In genomic region chr1:84422909-84423308, GRCh38 we compare ENCODE assay signal across 21 cellular contexts. TPM values are rescaled to one million over a fixed set of nuclear protein-coding genes. Genes with fewer than 3 reads are reported as not detected.
DNase-seq lines count a peak whose midpoint lies in the region; ATAC-seq, FAIRE-seq and TF ChIP-seq lines count a peak whose summit lies in the region.
"Had no signal": no experiment of that assay in that cellular context is flagged by ENCODE, and none has a peak within 500 bp of the region (broad histone marks: within the 10 kb centered on the region; RNA-seq: fewer than 3 reads in every experiment).

No MANE protein-coding gene starts in this region.

- H3K9me2 ChIP-seq in PC-3 (replicated peaks; ENCODE audit: low read length): no peaks in the 10 kb centered on the region

- no peaks in the 10 kb centered on the region for H3K9me3 Mint-ChIP-seq in WTC11
- H3K9me3 Mint-ChIP-seq: CD4-positive, CD25-positive, alpha-beta regulatory T cell; CD8-positive, alpha-beta memory T cell had no signal

- H3K4me3 ChIP-seq in PC-3 (ENCODE audit: low read length): no peak overlapping the region
- no peak overlapping the region for H3K4me3 ChIP-seq in RWPE2 (ENCODE audit: severe bottlenecking)
- H3K4me3 ChIP-seq in right lobe of liver: no peak overlapping the region
- H3K4me3 ChIP-seq: GM23248, HAP-1 had no signal

- DNase-seq in PC-3: peak; percentile 63
- DNase-seq in RWPE2 (ENCODE audit: low spot score): no peak
- no peak for DNase-seq in NK-92 (lab: John Stamatoyannopoulos, UW; ENCODE audit: unreplicated experiment)
- DNase-seq in WTC11 (ENCODE audit: low spot score): no peak
- DNase-seq in GM12892 (ENCODE audit: insufficient read length): no peak
- DNase-seq in right lobe of liver: no peak
- DNase-seq: ACHN; BE2C; C1 segment of cervical spinal cord; Caco-2; CD4-positive, CD25-positive, alpha-beta regulatory T cell; CD8-positive, alpha-beta memory T cell; GM23248 had no signal

- no peaks in the 10 kb centered on the region for H3K27me3 ChIP-seq in PC-3 (ENCODE audit: low read length)
- no peaks in the 10 kb centered on the region for H3K27me3 ChIP-seq in RWPE2 (ENCODE audit: insufficient read depth, poor library complexity, severe bottlenecking)
- H3K27me3 ChIP-seq in right lobe of liver: no peaks in the 10 kb centered on the region
- H3K27me3 ChIP-seq: BE2C had no signal

- CTCF ChIA-PET in PC-3 (lab: Charles Lee): no interaction called here
- CTCF ChIA-PET in WTC11 (lab: Charles Lee): interaction anchor here (1.5 kb wide), 1 partner anchor 10 kb away, joined by 4 read pairs; no protein-coding TSS in a partner anchor

- intact Hi-C loops in PC-3 (cut with micrococcal nuclease) (no loop called here), right lobe of liver (cut with DNase I) (no loop called here)

- H4K20me1 ChIP-seq in PC-3 (ENCODE audit: low read length): no peaks in the 10 kb centered on the region

- H2AFZ ChIP-seq in PC-3 (ENCODE audit: low read length): no peak overlapping the region
- H2AFZ ChIP-seq: GM23248 had no signal

- no peak overlapping the region for H3K4me2 ChIP-seq in PC-3 (ENCODE audit: low read length)

- H3K4me1 ChIP-seq in PC-3 (ENCODE audit: insufficient read depth, low read length): peaks cover 22% of the 10 kb centered on the region
- H3K4me1 ChIP-seq in RWPE2 (ENCODE audit: insufficient read depth, poor library complexity, severe bottlenecking): peaks cover 4% of the 10 kb centered on the region
- H3K4me1 ChIP-seq in right lobe of liver: no peaks in the 10 kb centered on the region
- H3K4me1 ChIP-seq: BE2C, Caco-2, HAP-1 had no signal

- H3K9me3 ChIP-seq in PC-3 (ENCODE audit: low read length) (no peaks in the 10 kb centered on the region), RWPE2 (ENCODE audit: severe bottlenecking) (no peaks in the 10 kb centered on the region), right lobe of liver (no peaks in the 10 kb centered on the region)
- H3K9me3 ChIP-seq: BE2C, Caco-2, HAP-1 had no signal

- TF ChIP-seq CTCF in PC-3 (conservative IDR thresholded peaks at IDR 0.05; ENCODE audit: low read depth, low read length) (no peak), RWPE2 (IDR thresholded peaks at IDR 0.05; ENCODE audit: poor library complexity, severe bottlenecking) (no peak), WTC11 (IDR thresholded peaks at IDR 0.05) (no peak), right lobe of liver (IDR thresholded peaks at IDR 0.05) (no peak)

- H3K4me3 Mint-ChIP-seq in WTC11: no peak overlapping the region
- H3K4me3 Mint-ChIP-seq: CD4-positive, CD25-positive, alpha-beta regulatory T cell; CD8-positive, alpha-beta memory T cell had no signal

- no peaks in the 10 kb centered on the region for H3K36me3 Mint-ChIP-seq in WTC11
- H3K36me3 Mint-ChIP-seq: CD4-positive, CD25-positive, alpha-beta regulatory T cell; CD8-positive, alpha-beta memory T cell had no signal

- H3K36me3 ChIP-seq in PC-3 (ENCODE audit: low read depth, low read length) (no peaks in the 10 kb centered on the region), RWPE2 (ENCODE audit: low read depth) (no peaks in the 10 kb centered on the region), right lobe of liver (no peaks in the 10 kb centered on the region)
- H3K36me3 ChIP-seq: BE2C, HAP-1 had no signal

- no peaks in the 10 kb centered on the region for H3K27me3 Mint-ChIP-seq in WTC11 (ENCODE audit: low read depth)

- H3F3A ChIP-seq in PC-3 (ENCODE audit: low read length, unreplicated experiment): no peaks in the 10 kb centered on the region

- no peaks in the 10 kb centered on the region for H3K79me2 ChIP-seq in PC-3 (ENCODE audit: low read length)

- H3K27ac ChIP-seq in PC-3 (ENCODE audit: low read length) (no peak overlapping the region), RWPE2 (ENCODE audit: poor library complexity, severe bottlenecking) (no peak overlapping the region), right lobe of liver (no peak overlapping the region)
- H3K27ac ChIP-seq: GM23248 had no signal

- TF ChIP-seq POLR2A in GM12892 (IDR thresholded peaks at IDR 0.05; ENCODE audit: low read depth, low read length) (no peak), right lobe of liver (IDR thresholded peaks at IDR 0.05) (no peak)

- FAIRE-seq in GM12892 (lab: Jason Lieb, UNC): no peak
- FAIRE-seq: A204.1, G401.6, GM12891, GM18507 had no signal

- no peaks in the 10 kb centered on the region for H3K4me1 Mint-ChIP-seq in WTC11
- H3K4me1 Mint-ChIP-seq: CD4-positive, CD25-positive, alpha-beta regulatory T cell; CD8-positive, alpha-beta memory T cell had no signal

- H3K9ac ChIP-seq in PC-3 (ENCODE audit: low read length): no peak overlapping the region
- H3K9ac ChIP-seq: GM23248 had no signal

- POLR2A ChIA-PET in PC-3 (lab: Charles Lee; ENCODE audit: unreplicated experiment): no interaction called here
- POLR2A ChIA-PET in WTC11 (lab: Charles Lee): no interaction called here

- no peak overlapping the region for H3K27ac Mint-ChIP-seq in WTC11
- H3K27ac Mint-ChIP-seq: CD4-positive, CD25-positive, alpha-beta regulatory T cell; CD8-positive, alpha-beta memory T cell had no signal

- ATAC-seq in PC-3 (peak; percentile 82), RWPE2 (ENCODE audit: low read depth) (peak; percentile 88), esophagus mucosa (peak; percentile 81), WTC11 (no peak), right lobe of liver (no peak)

- BruUV-seq in PC-3 (replicated peaks; lab: Mats Ljungman, UMichigan): no TSS peak

TF ChIP-seq in WTC11, 78 proteins besides CTCF, POLR2A, EP300 and RAD21:
- TF ChIP-seq HMGA2 (CRISPR knock-in tag; IDR thresholded peaks at IDR 0.05) (no peak), SP1 (CRISPR knock-in tag; conservative IDR thresholded peaks at IDR 0.05) (no peak), ZNF138 (CRISPR knock-in tag; conservative IDR thresholded peaks at IDR 0.05) (no peak)

RNA-seq across cellular contexts. Expression of gene DNASE2B, which starts 24.6 kb away (rescaled TPM):
- total RNA-seq in PC-3 (2014; rRNA removed) (not detected in 2 replicates), esophagus mucosa (not detected), WTC11 (2021) (0.15 to 0.23 TPM in 2 of 3 replicates, not detected in the other), right lobe of liver (under 1 TPM in 3 of 6 experiments, not detected in 3; 0.17 to 0.25 (median 0.25) TPM)
- not detected for polyA plus RNA-seq in GM12892 (2012; ENCODE audit: missing spikeins)
- total RNA-seq: Caco-2; CD4-positive, CD25-positive, alpha-beta regulatory T cell; CD8-positive, alpha-beta memory T cell; GM23248; H4; HT1080 had no signal
- polyA plus RNA-seq: CD4-positive, CD25-positive, alpha-beta regulatory T cell; CD8-positive, alpha-beta memory T cell; GM23248 had no signal

RNA-seq across cellular contexts. Expression of gene RPF1, which starts 56.2 kb away (rescaled TPM):
- 83.0 and 85.8 TPM in 2 replicates for total RNA-seq in PC-3 (2014; rRNA removed)
- total RNA-seq in esophagus mucosa: 24.4 TPM
- 30.3 to 33.8 TPM (median 31.7 TPM) in 3 replicates for total RNA-seq in WTC11 (2021)
- 45.4 TPM for polyA plus RNA-seq in GM12892 (2012; ENCODE audit: missing spikeins)
- 10 to 100 TPM in 5 of 6 experiments, 1 to 10 TPM in 1; 8.6 to 29.7 (median 14.0) TPM for total RNA-seq in right lobe of liver

Comparison
In these comparisons a context has a peak if more than half of its experiments do, and no peak if none do; other contexts are left out.
1. ATAC-seq: peak in PC-3 (single experiment), RWPE2 (single experiment) and esophagus mucosa (single experiment); none in WTC11 (single experiment) and right lobe of liver (0 of 4).